Comparison of ENCODE assay signal across 18 cellular contexts in genomic region chr5:141874262-141874964, GRCh38. TPM values are rescaled to one million over a fixed set of nuclear protein-coding genes. Genes with fewer than 3 reads are reported as not detected.
DNase-seq lines count a peak whose midpoint lies in the region; ATAC-seq and TF ChIP-seq lines count a peak whose summit lies in the region.
"Had no signal": no experiment of that assay in that cellular context is flagged by ENCODE, and none has a peak within 500 bp of the region (broad histone marks: within the 10 kb centered on the region; RNA-seq: fewer than 3 reads in every experiment).

No MANE protein-coding gene starts in this region.

- intact Hi-C loops in left colon (cut with DNase I, micrococcal nuclease) = no loop called here

- H3K9me3 ChIP-seq in HUES48 (ENCODE audit: control insufficient read depth, insufficient read depth, low read length) (no peaks in the 10 kb centered on the region), skeletal muscle tissue (ENCODE audit: control insufficient read depth in 3 of 3, low read length in 3 of 3) (no peaks in the 10 kb centered on the region), WERI-Rb-1 (ENCODE audit: severe bottlenecking) (no peaks in the 10 kb centered on the region)

- H3K4me3 Mint-ChIP-seq in brain = peak overlapping the region; percentile 84 to 98 (median 88)
- H3K4me3 Mint-ChIP-seq: CD8-positive, alpha-beta T cell had no signal

- peaks cover 4% of the 10 kb centered on the region for H3K36me3 Mint-ChIP-seq in brain
- H3K36me3 Mint-ChIP-seq: CD8-positive, alpha-beta T cell had no signal

- H3K4me1 Mint-ChIP-seq in brain = peaks cover 68% of the 10 kb centered on the region

- no peaks in the 10 kb centered on the region for H3K9me3 Mint-ChIP-seq in brain
- H3K9me3 Mint-ChIP-seq: CD8-positive, alpha-beta T cell had no signal

- H3K9ac ChIP-seq in HUES48 (ENCODE audit: low read depth, low read length) = no peak overlapping the region
- peak overlapping the region in 2 of 3 donors; percentile 25 for H3K9ac ChIP-seq in skeletal muscle tissue (ENCODE audit: low read depth in 1 of 3, low read length in 3 of 3)

- H3K36me3 ChIP-seq in HUES48 (ENCODE audit: control insufficient read depth, insufficient read depth, low read length) = 0 out of 2 replicates have a peak, but pooled peaks cover 5% of the 10 kb centered on the region
- H3K36me3 ChIP-seq in skeletal muscle tissue (ENCODE audit: control insufficient read depth in 3 of 3, insufficient read depth in 3 of 3, low read length in 3 of 3) = peaks cover 0 to 2% (median 0%) of the 10 kb centered on the region in 3 donors
- H3K36me3 ChIP-seq in WERI-Rb-1 = no peaks in the 10 kb centered on the region
- H3K36me3 ChIP-seq: SJSA1 had no signal

- H3K27ac ChIP-seq in HUES48 (ENCODE audit: low read depth, low read length) = peak overlapping the region; percentile 34
- H3K27ac ChIP-seq in skeletal muscle tissue (ENCODE audit: low read depth, low read length) = no peak overlapping the region
- no peak overlapping the region for H3K27ac ChIP-seq in WERI-Rb-1
- H3K27ac ChIP-seq: HL-60, SJSA1 had no signal

- peak overlapping the region in 1 of 5 experiments; percentile 89 for H3K27ac Mint-ChIP-seq in brain
- H3K27ac Mint-ChIP-seq: CD8-positive, alpha-beta T cell had no signal

- TF ChIP-seq CTCF in brain (conservative IDR thresholded peaks at IDR 0.05) (no peak), WERI-Rb-1 (IDR thresholded peaks at IDR 0.05; ENCODE audit: low read depth, low read length) (no peak)

- H3K27me3 ChIP-seq in HUES48 (ENCODE audit: control insufficient read depth, insufficient read depth, low read length) (no peaks in the 10 kb centered on the region), skeletal muscle tissue (ENCODE audit: control insufficient read depth in 3 of 3, insufficient read depth in 3 of 3, low read length in 3 of 3) (peaks cover 58 to 67% (median 60%) of the 10 kb centered on the region in 3 donors), WERI-Rb-1 (ENCODE audit: insufficient read depth, low read depth, severe bottlenecking) (peaks cover 26% of the 10 kb centered on the region)

- peak; percentile 76 to 89 for DNase-seq in left colon
- no peak for DNase-seq in NCI-H187 (lab: John Stamatoyannopoulos, UW)
- DNase-seq in WERI-Rb-1 = no peak
- DNase-seq: activated CD4-positive, CD25-positive, alpha-beta regulatory T cell treated with anti-CD3 and anti-CD28 coated beads, Interleukin-2, amount 50 U/mL, for 72 hours; activated naive CD4-positive, alpha-beta T cell treated with Interleukin-2 at 50 U/mL for 16 hours; CD8-positive, alpha-beta T cell; cortex of kidney; NCI-H1105; NCI-H774; stimulated activated CD4-positive, alpha-beta T cell treated with anti-CD3 and anti-CD28 coated beads, Interleukin-12 subunit alpha, Interleukin-12 subunit beta, amount 100 ng/mL, for 4 hours; stimulated activated CD8-positive, alpha-beta memory T cell treated with anti-CD3 and anti-CD28 coated beads, Interleukin-4, amount 100 ng/mL, for 48 hours had no signal

- ATAC-seq in left colon (peak; percentile 48), GM19328 (IDR thresholded peaks at IDR 0.05; ENCODE audit: unreplicated experiment) (no peak), HG02642 (IDR thresholded peaks at IDR 0.05; ENCODE audit: poor library complexity, unreplicated experiment) (no peak)
- ATAC-seq: CD8-positive, alpha-beta T cell had no signal

- peaks cover 50% of the 10 kb centered on the region for H3K4me1 ChIP-seq in HUES48 (ENCODE audit: control insufficient read depth, insufficient read depth, low read length)
- H3K4me1 ChIP-seq in skeletal muscle tissue (ENCODE audit: control insufficient read depth in 3 of 3, insufficient read depth in 3 of 3, low read length in 3 of 3) = peaks cover 30 to 57% (median 47%) of the 10 kb centered on the region in 3 donors

- H3K4me3 ChIP-seq in HUES48 (ENCODE audit: low read depth, low read length) (0 out of 2 replicates have a peak overlapping the region, but pooled peaks have one; percentile 85), skeletal muscle tissue (ENCODE audit: low read length in 3 of 3) (peak overlapping the region in 2 of 3 donors; percentile 31 to 60), WERI-Rb-1 (ENCODE audit: low read depth, low read length) (no peak overlapping the region)
- H3K4me3 ChIP-seq: SJSA1 had no signal

- H3K27me3 Mint-ChIP-seq in brain = peaks cover 34% of the 10 kb centered on the region

RNA-seq across cellular contexts. Expression of gene PCDH1, which starts 3.8 kb away (rescaled TPM):
- polyA plus RNA-seq in brain (ENCODE audit: insufficient read depth, low read depth, low replicate concordance) = 35.4 TPM
- 100 to 1,000 TPM; 133 to 147 TPM for total RNA-seq in left colon
- total RNA-seq in skeletal muscle tissue = 20.9 TPM

RNA-seq across cellular contexts. Expression of gene DELE1, which starts 49.3 kb away (rescaled TPM):
- 25.2 TPM for polyA plus RNA-seq in brain (ENCODE audit: insufficient read depth, low read depth, low replicate concordance)
- total RNA-seq in left colon (10 to 100 TPM; 77.8 to 99.1 TPM), skeletal muscle tissue (42.3 TPM)

Comparison
In these comparisons a context has a peak if more than half of its experiments do, and no peak if none do; other contexts are left out.
1. DNase-seq: peak in left colon (2 of 2); none in NCI-H187 (0 of 2) and WERI-Rb-1 (single experiment).